In genomic region chr5:150644058-150644457, GRCh38 we compare ENCODE assay signal across 14 cellular contexts. TPM values are rescaled to one million over a fixed set of nuclear protein-coding genes. Genes with fewer than 3 reads are reported as not detected.
DNase-seq lines count a peak whose midpoint lies in the region; ATAC-seq and TF ChIP-seq lines count a peak whose summit lies in the region.
"Had no signal": no experiment of that assay in that cellular context is flagged by ENCODE, and none has a peak within 500 bp of the region (broad histone marks: within the 10 kb centered on the region; RNA-seq: fewer than 3 reads in every experiment).

No MANE protein-coding gene starts in this region.

- 59 to 74% methylated on average over 3 to 5 of the region's 5 CpGs for WGBS in endodermal cell (ENCODE audit: insufficient coverage in 1 of 2, insufficient read length in 1 of 2), 2 experiments
- WGBS in thyroid gland, 2 donors, result 81 to 82% methylated on average over 5 of the region's 5 CpGs

- CTCF ChIA-PET in Panc1 (lab: Charles Lee), result interaction anchor here (0.6 to 0.7 kb wide), 2 partner anchors 9 to 21 kb away, joined by 4 to 6 read pairs; no protein-coding TSS in a partner anchor

- H3K36me3 ChIP-seq in Panc1 (ENCODE audit: control insufficient read depth, insufficient read depth, low read length), result no peaks in the 10 kb centered on the region; the same call in none of the 2 replicates
- H3K36me3 ChIP-seq in endodermal cell (ENCODE audit: control insufficient read depth, insufficient read depth, low read length), result no peaks in the 10 kb centered on the region
- H3K36me3 ChIP-seq in muscle layer of duodenum (ENCODE audit: control insufficient read depth in 1 of 2, insufficient read depth in 2 of 2, low read length in 2 of 2), result peaks cover 8 to 12% of the 10 kb centered on the region in 2 donors
- H3K36me3 ChIP-seq in thyroid gland, result peaks cover 0 to 7% of the 10 kb centered on the region in 2 donors

- no peak overlapping the region for H3K9ac ChIP-seq in endodermal cell (ENCODE audit: extremely low read depth, low read length, poor library complexity, severe bottlenecking)

- H3K4me1 Mint-ChIP-seq in endodermal cell, result peaks cover 60% of the 10 kb centered on the region

- no peaks in the 10 kb centered on the region for H3K27me3 ChIP-seq in Panc1 (ENCODE audit: control insufficient read depth, insufficient read depth, low read length)
- H3K27me3 ChIP-seq in endodermal cell (ENCODE audit: control insufficient read depth, insufficient read depth, low read length, poor library complexity, severe bottlenecking), result no peaks in the 10 kb centered on the region
- no peaks in the 10 kb centered on the region for H3K27me3 ChIP-seq in muscle layer of duodenum (ENCODE audit: low read depth, low read length)
- no peaks in the 10 kb centered on the region for H3K27me3 ChIP-seq in thyroid gland

- in situ Hi-C loops in Panc1 (cut with HindIII; ENCODE audit: low pct_unique_long_range_greater_than_20kb, low sequenced_read_pairs), result no loop called here

- H3K27ac Mint-ChIP-seq in endodermal cell, result peak overlapping the region; percentile 96

- H3K4me3 ChIP-seq in Panc1 (ENCODE audit: low read depth in 2 of 2, low read length in 2 of 2), result no peak overlapping the region
- no peak overlapping the region for H3K4me3 ChIP-seq in endodermal cell (ENCODE audit: low read length)
- H3K4me3 ChIP-seq in muscle layer of duodenum (ENCODE audit: low read depth in 1 of 2, low read length in 2 of 2), result no peak overlapping the region
- no peak overlapping the region for H3K4me3 ChIP-seq in thyroid gland (replicated peaks in 1 of 3)

- no peak for TF ChIP-seq POLR2A in thyroid gland (IDR thresholded peaks at IDR 0.05)

- POLR2A ChIA-PET in Panc1 (lab: Charles Lee), result interaction anchor here (0.6 to 0.7 kb wide), 3 partner anchors 17 to 202 kb away, joined by 3 to 6 read pairs (median 4); partner anchors contain the start of gene IRGM

- DNase-seq in Panc1 (ENCODE audit: low read depth, low spot score) (no peak), endodermal cell (peak; percentile 80), thyroid gland (no peak), NCI-H345 (lab: John Stamatoyannopoulos, UW) (no peak), HuH-7.5 (ENCODE audit: low spot score) (no peak)
- no peak for DNase-seq in effector CD4-positive, alpha-beta T cell
- DNase-seq: NCI-H1105; NCI-H524 treated with DMSO at 0.1 percent for 48 hours; SIG-M5; stimulated activated CD4-positive, alpha-beta T cell treated with anti-CD3 and anti-CD28 coated beads, Interleukin-2, amount 100 ng/mL, for 48 hours; stimulated activated naive CD8-positive, alpha-beta T cell treated with anti-CD3 and anti-CD28 coated beads, Interleukin-15, Interleukin-2, amounts not matched to agents 100 U/mL and 50 U/mL, for 24 hours had no signal

- TF ChIP-seq CTCF in Panc1 (IDR thresholded peaks at IDR 0.05), result no peak
- TF ChIP-seq CTCF in endodermal cell (conservative IDR thresholded peaks at IDR 0.05), result peak; percentile 39
- TF ChIP-seq CTCF in thyroid gland (IDR thresholded peaks at IDR 0.05), result no peak

- no peaks in the 10 kb centered on the region for H3K9me3 Mint-ChIP-seq in endodermal cell

- H3K4me1 ChIP-seq in Panc1 (ENCODE audit: control insufficient read depth, insufficient read depth, low read length) (peaks cover 64% of the 10 kb centered on the region), endodermal cell (ENCODE audit: control insufficient read depth, insufficient read depth, low read length) (peaks cover 38% of the 10 kb centered on the region), muscle layer of duodenum (ENCODE audit: control insufficient read depth in 1 of 2, insufficient read depth in 2 of 2, low read length in 2 of 2) (peaks cover 50 to 70% of the 10 kb centered on the region in 2 donors), thyroid gland (peaks cover 41 to 76% of the 10 kb centered on the region in 2 donors)

- ATAC-seq in Panc1 (no peak), HG03469 (IDR thresholded peaks at IDR 0.05; ENCODE audit: unreplicated experiment) (no peak)
- ATAC-seq: stimulated activated naive CD8-positive, alpha-beta T cell treated with anti-CD3 and anti-CD28 coated beads, Interleukin-15, Interleukin-2, amounts not matched to agents 100 U/mL and 50 U/mL, for 24 hours had no signal

- H3K27me3 Mint-ChIP-seq in endodermal cell (ENCODE audit: insufficient read depth), result peaks cover 2% of the 10 kb centered on the region

- H3K36me3 Mint-ChIP-seq in endodermal cell (ENCODE audit: low read depth), result peaks cover 3% of the 10 kb centered on the region

- no peak overlapping the region for H3K4me3 Mint-ChIP-seq in endodermal cell

- H3K27ac ChIP-seq in Panc1 (ENCODE audit: low read length), result peak overlapping the region; percentile 83
- H3K27ac ChIP-seq in endodermal cell (ENCODE audit: low read depth, low read length), result no peak overlapping the region
- peak overlapping the region; percentile 46 for H3K27ac ChIP-seq in muscle layer of duodenum (ENCODE audit: low read length)
- H3K27ac ChIP-seq in thyroid gland, result peak overlapping the region in 2 of 3 donors; percentile 63 to 78
- H3K27ac ChIP-seq: VCaP had no signal

- no TSS peak for BruUV-seq in Panc1 (replicated peaks; lab: Mats Ljungman, UMichigan)

- H3K9me3 ChIP-seq in Panc1 (ENCODE audit: control insufficient read depth, insufficient read depth, low read depth, low read length) (no peaks in the 10 kb centered on the region), endodermal cell (ENCODE audit: control insufficient read depth, low read length) (no peaks in the 10 kb centered on the region), muscle layer of duodenum (ENCODE audit: control insufficient read depth in 1 of 2, low read length in 2 of 2) (no peaks in the 10 kb centered on the region), thyroid gland (no peaks in the 10 kb centered on the region)

- intact Hi-C loops in Panc1 (cut with micrococcal nuclease; ENCODE audit: unreplicated experiment), result no loop called here
- intact Hi-C loops in thyroid gland (cut with DNase I), result no loop called here

RNA-seq across cellular contexts. Expression of gene SYNPO, which starts 3.6 kb away (rescaled TPM):
- 82.8 TPM for total RNA-seq in Panc1 (2021; ENCODE audit: unreplicated experiment)
- polyA plus RNA-seq in Panc1 (2012; ENCODE audit: insufficient read length), result 66.3 TPM
- total RNA-seq in endodermal cell, result 1 to 10 TPM; 4.2 to 4.5 TPM
- 3.8 TPM for polyA plus RNA-seq in endodermal cell (2013, experiment 1 of 2)
- 4.6 TPM for polyA plus RNA-seq in endodermal cell (2013, experiment 2 of 2)
- 10 to 100 TPM in 3 of 4 donors, 1 to 10 TPM in 1; 8.8 to 19.3 (median 14.1) TPM for total RNA-seq in thyroid gland

RNA-seq across cellular contexts. Expression of gene MYOZ3, which starts 17.0 kb away (rescaled TPM):
- total RNA-seq in Panc1 (2021; ENCODE audit: unreplicated experiment), result 1.7 TPM
- polyA plus RNA-seq in Panc1 (2012; ENCODE audit: insufficient read length), result 1.9 TPM
- 10 to 100 TPM; 12.4 to 15.8 TPM for total RNA-seq in endodermal cell
- polyA plus RNA-seq in endodermal cell (2013, experiment 1 of 2), result 4.8 TPM
- polyA plus RNA-seq in endodermal cell (2013, experiment 2 of 2), result 3.3 TPM
- total RNA-seq in thyroid gland, result under 1 TPM in 3 of 4 donors, not detected in 1; 0.11 to 0.29 (median 0.13) TPM

RNA-seq across cellular contexts. Expression of gene RBM22, which starts 56.8 kb away (rescaled TPM):
- total RNA-seq in Panc1 (2021; ENCODE audit: unreplicated experiment) (54.3 TPM), endodermal cell (10 to 100 TPM; 42.7 to 44.3 TPM), thyroid gland (10 to 100 TPM; 39.1 to 47.2 (median 42.9) TPM)
- polyA plus RNA-seq in Panc1 (2012; ENCODE audit: insufficient read length), result 47.3 TPM
- polyA plus RNA-seq in endodermal cell (2013, experiment 1 of 2), result 66.3 TPM
- 58.8 TPM for polyA plus RNA-seq in endodermal cell (2013, experiment 2 of 2)
